15 cellular contexts compared by ENCODE assay signal in the genomic region with DNA sequence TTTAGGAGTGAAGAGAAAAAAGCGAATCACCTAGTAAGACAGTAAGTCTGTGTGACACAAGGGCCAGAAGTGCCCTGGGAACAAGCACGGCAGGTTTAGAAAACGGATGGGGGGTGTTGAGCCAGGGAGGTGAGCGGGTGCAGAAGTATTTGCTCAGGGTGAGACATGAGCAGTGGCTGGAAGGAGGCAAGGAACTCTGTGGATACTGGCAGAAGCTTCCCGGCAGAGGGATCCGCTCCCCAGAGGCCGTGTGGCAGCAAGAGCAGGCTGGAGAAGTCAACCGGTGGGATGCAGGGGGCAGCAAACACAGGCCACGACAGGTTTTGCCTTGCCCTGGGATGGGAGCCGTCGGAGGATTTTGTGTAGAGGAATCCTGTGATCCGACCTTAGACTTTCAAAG. TPM values are rescaled to one million over a fixed set of nuclear protein-coding genes. Genes with fewer than 3 reads are reported as not detected.
DNase-seq lines count a peak whose midpoint lies in the region; ATAC-seq and TF ChIP-seq lines count a peak whose summit lies in the region.
"Had no signal": no experiment of that assay in that cellular context is flagged by ENCODE, and none has a peak within 500 bp of the region (broad histone marks: within the 10 kb centered on the region; RNA-seq: fewer than 3 reads in every experiment).

No MANE protein-coding gene starts in this region.

- H3K27ac ChIP-seq in RWPE2 (ENCODE audit: poor library complexity, severe bottlenecking) (peak overlapping the region; percentile 87), epithelial cell of prostate (peak overlapping the region; percentile 98)
- H3K27ac ChIP-seq: ovary had no signal

- peaks cover 23% of the 10 kb centered on the region for H3K36me3 ChIP-seq in RWPE2 (ENCODE audit: low read depth)
- H3K36me3 ChIP-seq: ovary had no signal

- H3K4me1 Mint-ChIP-seq in T-helper 2 cell treated with Interferon-gamma antibody and Interleukin-4, amounts not matched to agents 5 μg/mL and 100 μg/mL, for 36 hours (ENCODE audit: low read depth): peaks cover 22% of the 10 kb centered on the region
- peaks cover 24% of the 10 kb centered on the region for H3K4me1 Mint-ChIP-seq in progenitor cell of endocrine pancreas (ENCODE audit: low read depth)

- no peaks in the 10 kb centered on the region for H3K4me1 ChIP-seq in RWPE2 (ENCODE audit: insufficient read depth, poor library complexity, severe bottlenecking)

- H3K36me3 Mint-ChIP-seq in T-helper 2 cell treated with Interferon-gamma antibody and Interleukin-4, amounts not matched to agents 5 μg/mL and 100 μg/mL, for 36 hours (ENCODE audit: low read depth): peaks cover 26% of the 10 kb centered on the region
- H3K36me3 Mint-ChIP-seq in progenitor cell of endocrine pancreas (ENCODE audit: insufficient read depth): peaks cover 14% of the 10 kb centered on the region

- DNase-seq in T-helper 2 cell treated with Interferon-gamma antibody and Interleukin-4, amounts not matched to agents 5 μg/mL and 100 μg/mL, for 36 hours (ENCODE audit: low spot score): no peak
- no peak for DNase-seq in T-helper 2 cell
- DNase-seq in RWPE2 (ENCODE audit: low spot score): no peak
- no peak for DNase-seq in epithelial cell of prostate (ENCODE audit: low read depth, low spot score)
- DNase-seq in progenitor cell of endocrine pancreas (ENCODE audit: low spot score, unreplicated experiment): no peak
- no peak for DNase-seq in stimulated activated naive CD4-positive, alpha-beta T cell treated with Interleukin-2 at 50 U/mL for 16 hours (lab: John Stamatoyannopoulos, UW)
- DNase-seq: EL, ovary, transverse colon had no signal

- peak overlapping the region; percentile 75 for H3K27ac Mint-ChIP-seq in T-helper 2 cell treated with Interferon-gamma antibody and Interleukin-4, amounts not matched to agents 5 μg/mL and 100 μg/mL, for 36 hours
- H3K27ac Mint-ChIP-seq in progenitor cell of endocrine pancreas: peak overlapping the region; percentile 71

- H3K9me3 ChIP-seq in RWPE2 (ENCODE audit: severe bottlenecking): no peaks in the 10 kb centered on the region
- H3K9me3 ChIP-seq: A549, ovary, transverse colon had no signal

- H3K9me3 Mint-ChIP-seq in T-helper 2 cell treated with Interferon-gamma antibody and Interleukin-4, amounts not matched to agents 5 μg/mL and 100 μg/mL, for 36 hours: no peaks in the 10 kb centered on the region
- no peaks in the 10 kb centered on the region for H3K9me3 Mint-ChIP-seq in progenitor cell of endocrine pancreas (ENCODE audit: low read depth)

- H3K4me3 Mint-ChIP-seq in T-helper 2 cell treated with Interferon-gamma antibody and Interleukin-4, amounts not matched to agents 5 μg/mL and 100 μg/mL, for 36 hours: peak overlapping the region; percentile 99
- peak overlapping the region; percentile 82 for H3K4me3 Mint-ChIP-seq in progenitor cell of endocrine pancreas (ENCODE audit: low read depth)

- no peaks in the 10 kb centered on the region for H3K27me3 Mint-ChIP-seq in T-helper 2 cell treated with Interferon-gamma antibody and Interleukin-4, amounts not matched to agents 5 μg/mL and 100 μg/mL, for 36 hours (ENCODE audit: low read depth)
- no peaks in the 10 kb centered on the region for H3K27me3 Mint-ChIP-seq in progenitor cell of endocrine pancreas

- no peaks in the 10 kb centered on the region for H3K27me3 ChIP-seq in RWPE2 (ENCODE audit: insufficient read depth, poor library complexity, severe bottlenecking)
- H3K27me3 ChIP-seq: ovary, transverse colon had no signal

- no peak for TF ChIP-seq CTCF in RWPE2 (IDR thresholded peaks at IDR 0.05; ENCODE audit: poor library complexity, severe bottlenecking)
- TF ChIP-seq CTCF in progenitor cell of endocrine pancreas (IDR thresholded peaks at IDR 0.05; ENCODE audit: unreplicated experiment): no peak

- H3K4me3 ChIP-seq in RWPE2 (ENCODE audit: severe bottlenecking): no peak overlapping the region
- H3K4me3 ChIP-seq: ovary, transverse colon had no signal

- ATAC-seq in RWPE2 (ENCODE audit: low read depth) (no peak), HG02870 (IDR thresholded peaks at IDR 0.05; ENCODE audit: unreplicated experiment) (no peak), HG02973 (IDR thresholded peaks at IDR 0.05; ENCODE audit: unreplicated experiment) (no peak)
- ATAC-seq: A549, esophagus mucosa, HepG2, Panc1 had no signal

RNA-seq across cellular contexts. Expression of gene UVSSA, which starts 2.3 kb away (rescaled TPM):
- total RNA-seq in progenitor cell of endocrine pancreas: 32.5 and 39.5 TPM in 2 replicates

RNA-seq across cellular contexts. Expression of gene MAEA, which starts 55.0 kb away (rescaled TPM):
- 77.8 and 81.3 TPM in 2 replicates for total RNA-seq in progenitor cell of endocrine pancreas
